In genomic region chr17:8227238-8227581, GRCh38 we compare ENCODE assay signal across 1 cellular context.
TF ChIP-seq lines count a peak whose summit lies in the region.

No MANE protein-coding gene starts in this region.

TF ChIP-seq in IMR-90, 13 proteins besides CTCF, POLR2A, EP300 and RAD21:
- TF ChIP-seq RFX5 (IDR thresholded peaks at IDR 0.05; ENCODE audit: low read depth, low read length) (no peak), MAZ (IDR thresholded peaks at IDR 0.05; ENCODE audit: borderline replicate concordance, low read depth, low read length) (no peak), FOS (IDR thresholded peaks at IDR 0.05; ENCODE audit: low read depth, low read length) (no peak), NFE2L2 (IDR thresholded peaks at IDR 0.05; ENCODE audit: low read depth, low read length) (no peak), MXI1 (IDR thresholded peaks at IDR 0.05; ENCODE audit: borderline replicate concordance, low read depth, low read length) (no peak), MAFK (IDR thresholded peaks at IDR 0.05; ENCODE audit: low read depth, low read length) (no peak), SMC3 (IDR thresholded peaks at IDR 0.05; ENCODE audit: low read depth, low read length) (no peak), RCOR1 (IDR thresholded peaks at IDR 0.05; ENCODE audit: insufficient replicate concordance, low read length) (no peak), ELK1 (IDR thresholded peaks at IDR 0.05; ENCODE audit: borderline replicate concordance, low read depth, low read length) (no peak)
TF ChIP-seq in IMR-90: peak in this region for 0.
